Comparison of ENCODE assay signal across 6 cellular contexts in genomic region chr2:91573018-91573417, GRCh38.
DNase-seq lines count a peak whose midpoint lies in the region; ATAC-seq and TF ChIP-seq lines count a peak whose summit lies in the region.
"Not testable (repeated sequence)": the region's sequence is repeated elsewhere in the genome, so short reads cannot be mapped to it uniquely, and the experiment has no call there.

No MANE protein-coding gene starts in this region.

- not testable (repeated sequence) for H2AFZ ChIP-seq in hepatocyte

- H3K36me3 ChIP-seq in hepatocyte (replicated peaks; ENCODE audit: insufficient read depth, low read depth); right lobe of liver: not testable (repeated sequence)

- not testable (repeated sequence) for H3K4me2 ChIP-seq in hepatocyte

- intact Hi-C loops in right lobe of liver (cut with DNase I), result not testable (repeated sequence)

- H3K4me3 Mint-ChIP-seq in brain (peak overlapping the region in 3 of 5 experiments; percentile 68 to 78 (median 73)), glutamatergic neuron (ENCODE audit: unreplicated experiment) (peak overlapping the region; percentile 48)
- H3K4me3 Mint-ChIP-seq in osteocyte (ENCODE audit: unreplicated experiment), result not testable (repeated sequence)

- H3K36me3 Mint-ChIP-seq in brain; glutamatergic neuron (ENCODE audit: unreplicated experiment); osteocyte (ENCODE audit: unreplicated experiment): not testable (repeated sequence)

- not testable (repeated sequence) for H3K79me2 ChIP-seq in hepatocyte

- H3K27me3 Mint-ChIP-seq in brain; glutamatergic neuron (ENCODE audit: unreplicated experiment); osteocyte (ENCODE audit: unreplicated experiment): not testable (repeated sequence)

- not testable (repeated sequence) for H3K9me2 ChIP-seq in hepatocyte (replicated peaks; ENCODE audit: insufficient read depth)

- peaks cover 0 to 38% (median 3%) of the 10 kb centered on the region in 5 experiments for H3K9me3 Mint-ChIP-seq in brain
- not testable (repeated sequence) for H3K9me3 Mint-ChIP-seq in glutamatergic neuron (ENCODE audit: unreplicated experiment)
- H3K9me3 Mint-ChIP-seq in osteocyte (ENCODE audit: unreplicated experiment), result peaks cover 11% of the 10 kb centered on the region

- TF ChIP-seq CTCF in brain (conservative IDR thresholded peaks at IDR 0.05); coronary artery (IDR thresholded peaks at IDR 0.05); glutamatergic neuron (IDR thresholded peaks at IDR 0.05; ENCODE audit: partially characterized antibody, unreplicated experiment); hepatocyte (IDR thresholded peaks at IDR 0.05; ENCODE audit: poor library complexity); right lobe of liver (IDR thresholded peaks at IDR 0.05); osteocyte (IDR thresholded peaks at IDR 0.05): not testable (repeated sequence)

- not testable (repeated sequence) for H3K27me3 ChIP-seq in hepatocyte, right lobe of liver

- ATAC-seq in right lobe of liver, result not testable (repeated sequence)

- H3K4me3 ChIP-seq in coronary artery, hepatocyte, right lobe of liver: not testable (repeated sequence)

- H3K27ac Mint-ChIP-seq in brain; glutamatergic neuron (ENCODE audit: unreplicated experiment); osteocyte (ENCODE audit: unreplicated experiment): not testable (repeated sequence)

- not testable (repeated sequence) for H3K9me3 ChIP-seq in hepatocyte (ENCODE audit: low read depth); right lobe of liver

- H4K20me1 ChIP-seq in hepatocyte (ENCODE audit: insufficient read depth, poor library complexity, severe bottlenecking), result not testable (repeated sequence)

- H3K4me1 ChIP-seq in hepatocyte (ENCODE audit: insufficient read depth); right lobe of liver: not testable (repeated sequence)

- not testable (repeated sequence) for H3K27ac ChIP-seq in coronary artery, hepatocyte, right lobe of liver

- DNase-seq in coronary artery (ENCODE audit: low spot score) (peak; percentile 52), hepatocyte (ENCODE audit: low spot score) (peak; percentile 0), right lobe of liver (peak in 2 of 3 donors; percentile 26 to 40), osteocyte (ENCODE audit: extremely low spot score, unreplicated experiment) (peak; percentile 82)
- not testable (repeated sequence) for DNase-seq in glutamatergic neuron

- 61% methylated on average over 4 of the region's 4 CpGs for WGBS in hepatocyte (ENCODE audit: low lambda C conversion rate, missing lambda C conversion rate)
- 73% methylated on average over 2 of the region's 4 CpGs for WGBS in right lobe of liver (ENCODE audit: insufficient coverage, low coverage, low lambda C conversion rate, missing lambda C conversion rate)

- not testable (repeated sequence) for H3K4me1 Mint-ChIP-seq in brain; glutamatergic neuron (ENCODE audit: low read depth, unreplicated experiment); osteocyte (ENCODE audit: unreplicated experiment)

- not testable (repeated sequence) for TF ChIP-seq POLR2A in right lobe of liver (IDR thresholded peaks at IDR 0.05)
